ENCODE assay signal across 8 cellular contexts in the genomic region with DNA sequence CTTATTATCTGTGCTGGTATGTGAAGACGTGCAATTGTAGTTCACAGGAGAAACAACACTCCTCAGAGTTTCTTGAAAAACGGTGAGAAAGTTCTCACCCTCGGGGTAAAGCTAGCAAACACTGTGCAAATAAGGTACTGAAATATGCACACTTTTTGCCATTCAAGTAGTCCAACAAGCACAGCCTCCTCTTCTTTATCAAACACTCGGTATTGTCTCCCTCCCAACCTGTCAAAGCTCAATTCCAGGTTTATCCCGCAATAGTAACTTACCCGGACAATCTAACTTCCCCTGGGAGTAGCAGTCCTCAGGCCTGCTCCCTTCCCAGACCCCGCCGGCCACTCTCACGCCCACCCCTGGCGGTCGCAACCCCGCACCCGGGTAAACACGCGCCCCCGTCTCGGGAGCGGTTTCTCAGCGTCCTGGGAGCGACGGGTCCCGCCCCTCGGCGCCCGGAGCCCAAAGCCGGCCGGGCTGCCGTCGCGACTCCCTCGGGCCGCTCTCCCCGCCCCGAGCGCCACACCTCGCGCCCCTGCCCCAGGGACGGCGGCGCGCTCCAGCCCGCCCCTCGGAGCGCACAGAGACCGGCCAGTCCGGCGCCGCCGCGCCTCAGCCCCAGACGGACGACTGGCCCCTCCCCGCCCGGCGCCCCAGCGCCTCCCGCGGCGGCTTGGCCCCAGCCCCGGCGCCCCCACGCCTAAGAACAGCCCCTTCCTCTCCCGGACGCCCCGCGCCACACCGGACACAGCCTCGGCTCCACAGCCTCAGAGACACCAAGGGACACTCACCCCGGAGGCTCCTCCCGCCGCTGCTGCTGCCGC. TPM values are rescaled to one million over a fixed set of nuclear protein-coding genes. Genes with fewer than 3 reads are reported as not detected.
A peak's percentile ranks its signal among the peaks of the same experiment; 100 is the strongest.
DNase-seq lines count a peak whose midpoint lies in the region; ATAC-seq and TF ChIP-seq lines count a peak whose summit lies in the region.

No MANE protein-coding gene starts in this region.

- peak overlapping the region; percentile 69 to 86 for H3K4me3 ChIP-seq in neutrophil (ENCODE audit: low read depth in 1 of 2, low read length in 1 of 2)

- TF ChIP-seq CTCF in neutrophil (IDR thresholded peaks at IDR 0.05), result no peak

- ATAC-seq in HG02642 (IDR thresholded peaks at IDR 0.05; ENCODE audit: poor library complexity, unreplicated experiment), result peak; percentile 69

- H3K4me1 ChIP-seq in neutrophil (ENCODE audit: control insufficient read depth in 1 of 2, insufficient read depth in 1 of 2, low read depth in 1 of 2, low read length in 1 of 2), result peaks cover 27 to 36% of the 10 kb centered on the region in 2 experiments

- no peaks in the 10 kb centered on the region for H3K36me3 ChIP-seq in neutrophil

- H3K27ac ChIP-seq in neutrophil, result peak overlapping the region; percentile 93

- peak; percentile 23 for DNase-seq in stimulated activated CD4-positive, alpha-beta T cell treated with anti-CD3 and anti-CD28 coated beads, Interleukin-12 subunit alpha, Interleukin-12 subunit beta, amount 100 ng/mL, for 4 hours
- DNase-seq in stimulated activated CD4-positive, alpha-beta T cell treated with anti-CD3 and anti-CD28 coated beads, Interleukin-1b, Interleukin-23, amount 100 ng/mL, for 48 hours, result no peak
- DNase-seq in NCI-H1105 treated with DMSO at 0.1 percent for 48 hours (lab: John Stamatoyannopoulos, UW) (peak; percentile 38), germinal center (ENCODE audit: low spot score) (peak; percentile 65), ureter (ENCODE audit: low spot score) (peak; percentile 47)
- DNase-seq in activated gamma-delta T cell treated with anti-CD3 and anti-CD28 coated beads, Interleukin-2, amount 50 U/mL, for 16 hours (ENCODE audit: low read depth), result peak; percentile 9

- no peaks in the 10 kb centered on the region for H3K27me3 ChIP-seq in neutrophil

- H3K9me3 ChIP-seq in neutrophil, result no peaks in the 10 kb centered on the region

RNA-seq across cellular contexts. Expression of gene BTBD7, which starts 0.6 kb away (rescaled TPM):
- total RNA-seq in ureter, result 54.3 TPM

RNA-seq across cellular contexts. Expression of gene COX8C, which starts 14.7 kb away (rescaled TPM):
- total RNA-seq in ureter, result not detected
